ENCODE assay signal across 10 cellular contexts in genomic region chr4:38565271-38566199, GRCh38.
DNase-seq lines count a peak whose midpoint lies in the region; ATAC-seq and TF ChIP-seq lines count a peak whose summit lies in the region.
"Had no signal": no experiment of that assay in that cellular context is flagged by ENCODE, and none has a peak within 500 bp of the region (broad histone marks: within the 10 kb centered on the region; RNA-seq: fewer than 3 reads in every experiment).

No MANE protein-coding gene starts in this region.

- DNase-seq in GM03348 (ENCODE audit: low spot score) (peak; percentile 64), NCI-H510A treated with DMSO at 0.1 percent for 48 hours (lab: John Stamatoyannopoulos, UW) (peak; percentile 53), erythroblast (lab: John Stamatoyannopoulos, UW) (peak; percentile 65 to 71), sciatic nerve (ENCODE audit: low spot score) (peak; percentile 64), NCI-H187 treated with DMSO at 0.1 percent for 48 hours (lab: John Stamatoyannopoulos, UW) (no peak)
- no peak for DNase-seq in stimulated activated effector memory CD8-positive, alpha-beta T cell treated with anti-CD3 and anti-CD28 coated beads, Interleukin-12 subunit alpha, Interleukin-12 subunit beta, amount 100 ng/mL, for 72 hours (ENCODE audit: low spot score in 2 of 2)
- DNase-seq in activated CD8-positive, alpha-beta T cell treated with anti-CD3 and anti-CD28 coated beads for 36 hours, result no peak
- DNase-seq: pancreas had no signal

- H3K27ac Mint-ChIP-seq in stimulated activated effector memory CD8-positive, alpha-beta T cell treated with anti-CD3 and anti-CD28 coated beads, Interleukin-12 subunit alpha, Interleukin-12 subunit beta, amount 100 ng/mL, for 72 hours, result no peak overlapping the region
- H3K27ac Mint-ChIP-seq in activated CD8-positive, alpha-beta T cell treated with anti-CD3 and anti-CD28 coated beads for 36 hours, result no peak overlapping the region
- H3K27ac Mint-ChIP-seq: WTC11 had no signal

- POLR2A ChIA-PET in activated CD8-positive, alpha-beta T cell treated with anti-CD3 and anti-CD28 coated beads for 36 hours (lab: Charles Lee), result no interaction called here

- CTCF ChIA-PET in activated CD8-positive, alpha-beta T cell treated with anti-CD3 and anti-CD28 coated beads for 36 hours (lab: Charles Lee), result no interaction called here

- H3K27me3 Mint-ChIP-seq in activated CD8-positive, alpha-beta T cell treated with anti-CD3 and anti-CD28 coated beads for 36 hours, result no peaks in the 10 kb centered on the region

- H3K4me1 Mint-ChIP-seq in stimulated activated effector memory CD8-positive, alpha-beta T cell treated with anti-CD3 and anti-CD28 coated beads, Interleukin-12 subunit alpha, Interleukin-12 subunit beta, amount 100 ng/mL, for 72 hours, result peaks cover 18% of the 10 kb centered on the region
- peaks cover 12% of the 10 kb centered on the region for H3K4me1 Mint-ChIP-seq in activated CD8-positive, alpha-beta T cell treated with anti-CD3 and anti-CD28 coated beads for 36 hours (ENCODE audit: low read depth)

- no peaks in the 10 kb centered on the region for H3K36me3 Mint-ChIP-seq in stimulated activated effector memory CD8-positive, alpha-beta T cell treated with anti-CD3 and anti-CD28 coated beads, Interleukin-12 subunit alpha, Interleukin-12 subunit beta, amount 100 ng/mL, for 72 hours
- H3K36me3 Mint-ChIP-seq in activated CD8-positive, alpha-beta T cell treated with anti-CD3 and anti-CD28 coated beads for 36 hours (ENCODE audit: low read depth), result no peaks in the 10 kb centered on the region
- H3K36me3 Mint-ChIP-seq: WTC11 had no signal

- no peak for TF ChIP-seq POLR2A in erythroblast (IDR thresholded peaks at IDR 0.05; ENCODE audit: low read length)

- ATAC-seq in sciatic nerve (peak; percentile 35), HG03469 (IDR thresholded peaks at IDR 0.05; ENCODE audit: unreplicated experiment) (no peak)
- no peak for ATAC-seq in stimulated activated effector memory CD8-positive, alpha-beta T cell treated with anti-CD3 and anti-CD28 coated beads, Interleukin-12 subunit alpha, Interleukin-12 subunit beta, amount 100 ng/mL, for 72 hours
- no peak for ATAC-seq in activated CD8-positive, alpha-beta T cell treated with anti-CD3 and anti-CD28 coated beads for 36 hours
- ATAC-seq: pancreas, WTC11 had no signal

- TF ChIP-seq CTCF in activated CD8-positive, alpha-beta T cell treated with anti-CD3 and anti-CD28 coated beads for 36 hours (IDR thresholded peaks at IDR 0.05), result no peak

- H3K4me3 Mint-ChIP-seq in stimulated activated effector memory CD8-positive, alpha-beta T cell treated with anti-CD3 and anti-CD28 coated beads, Interleukin-12 subunit alpha, Interleukin-12 subunit beta, amount 100 ng/mL, for 72 hours, result no peak overlapping the region
- H3K4me3 Mint-ChIP-seq in activated CD8-positive, alpha-beta T cell treated with anti-CD3 and anti-CD28 coated beads for 36 hours, result no peak overlapping the region
- H3K4me3 Mint-ChIP-seq: WTC11 had no signal

- H3K9me3 Mint-ChIP-seq in stimulated activated effector memory CD8-positive, alpha-beta T cell treated with anti-CD3 and anti-CD28 coated beads, Interleukin-12 subunit alpha, Interleukin-12 subunit beta, amount 100 ng/mL, for 72 hours, result no peaks in the 10 kb centered on the region
- H3K9me3 Mint-ChIP-seq in activated CD8-positive, alpha-beta T cell treated with anti-CD3 and anti-CD28 coated beads for 36 hours, result no peaks in the 10 kb centered on the region

- intact Hi-C loops in sciatic nerve (cut with DNase I), result no loop called here
- intact Hi-C loops in activated CD8-positive, alpha-beta T cell treated with anti-CD3 and anti-CD28 coated beads for 36 hours (cut with micrococcal nuclease), result no loop called here

Comparison
In these comparisons a context has a peak if more than half of its experiments do, and no peak if none do; other contexts are left out.
1. DNase-seq: peak in GM03348 (single experiment), NCI-H510A treated with DMSO at 0.1 percent for 48 hours (single experiment), erythroblast (2 of 2) and sciatic nerve (single experiment); none in stimulated activated effector memory CD8-positive, alpha-beta T cell treated with anti-CD3 and anti-CD28 coated beads, Interleukin-12 subunit alpha, Interleukin-12 subunit beta, amount 100 ng/mL, for 72 hours (0 of 2), activated CD8-positive, alpha-beta T cell treated with anti-CD3 and anti-CD28 coated beads for 36 hours (single experiment) and NCI-H187 treated with DMSO at 0.1 percent for 48 hours (single experiment).